17 cellular contexts compared by ENCODE assay signal in genomic region chr2:231626449-231626848, GRCh38. TPM values are rescaled to one million over a fixed set of nuclear protein-coding genes. Genes with fewer than 3 reads are reported as not detected.
DNase-seq lines count a peak whose midpoint lies in the region; ATAC-seq, FAIRE-seq and TF ChIP-seq lines count a peak whose summit lies in the region.
"Had no signal": no experiment of that assay in that cellular context is flagged by ENCODE, and none has a peak within 500 bp of the region (broad histone marks: within the 10 kb centered on the region; RNA-seq: fewer than 3 reads in every experiment).

No MANE protein-coding gene starts in this region.

- H3K27ac ChIP-seq in A549 (no peak overlapping the region), PC-9 (no peak overlapping the region), foreskin keratinocyte (no peak overlapping the region), subcutaneous abdominal adipose tissue (ENCODE audit: low read depth, low read length) (peak overlapping the region; percentile 90)
- H3K27ac ChIP-seq in CD8-positive, alpha-beta memory T cell (ENCODE audit: low read depth, low read length) = no peak overlapping the region
- H3K27ac ChIP-seq in CD4-positive, alpha-beta memory T cell (ENCODE audit: low read depth, low read length) = no peak overlapping the region
- H3K27ac ChIP-seq: HL-60 had no signal

- H3K4me1 ChIP-seq in A549 = peaks cover 5% of the 10 kb centered on the region; the same call in 2 of the 3 replicates
- H3K4me1 ChIP-seq in PC-9 (replicated peaks; ENCODE audit: insufficient read depth) = peaks cover 33% of the 10 kb centered on the region
- H3K4me1 ChIP-seq in foreskin keratinocyte = no peaks in the 10 kb centered on the region
- peaks cover 10 to 32% (median 23%) of the 10 kb centered on the region in 5 donors for H3K4me1 ChIP-seq in subcutaneous abdominal adipose tissue (ENCODE audit: control insufficient read depth in 5 of 5, insufficient read depth in 5 of 5, low read length in 5 of 5)
- H3K4me1 ChIP-seq in CD8-positive, alpha-beta memory T cell (ENCODE audit: insufficient read depth, low read length) = no peaks in the 10 kb centered on the region
- peaks cover 6% of the 10 kb centered on the region for H3K4me1 ChIP-seq in CD4-positive, alpha-beta memory T cell (ENCODE audit: insufficient read depth, low read length)
- H3K4me1 ChIP-seq: BE2C had no signal

- no peak overlapping the region for H3K4me2 ChIP-seq in A549
- peak overlapping the region; percentile 29 for H3K4me2 ChIP-seq in PC-9
- H3K4me2 ChIP-seq: GM23338 had no signal

- WGBS in A549 (ENCODE audit: missing lambda C conversion rate) = 71% methylated on average over 6 of the region's 6 CpGs

- CTCF ChIA-PET in A549 (lab: Yijun Ruan, JAX) (interaction anchor here (0.9 to 95.1 kb wide), 8 partner anchors 8 to 109 kb away, joined by 3 to 4158 read pairs (median 4); partner anchors contain the start of gene PTMA), PC-9 (lab: Charles Lee) (interaction anchor here (0.6 kb wide), 1 partner anchor 301 kb away, joined by 3 read pairs; no protein-coding TSS in a partner anchor)
- CTCF ChIA-PET in CD8-positive, alpha-beta memory T cell (lab: Charles Lee) = interaction anchor here (1.0 to 2.1 kb wide), 3 partner anchors 22 to 51 kb away, joined by 3 to 9 read pairs (median 3); no protein-coding TSS in a partner anchor
- CTCF ChIA-PET in CD4-positive, alpha-beta memory T cell (lab: Charles Lee; ENCODE audit: partially characterized antibody) = interaction anchor here (0.7 to 1.7 kb wide), 3 partner anchors 13 to 90 kb away, joined by 3 to 7 read pairs (median 4); no protein-coding TSS in a partner anchor

- H3K27ac Mint-ChIP-seq in CD8-positive, alpha-beta memory T cell = peak overlapping the region in 1 of 8 donors; percentile 55
- H3K27ac Mint-ChIP-seq in CD4-positive, alpha-beta memory T cell = no peak overlapping the region
- H3K27ac Mint-ChIP-seq: CD14-positive monocyte, GM23338 had no signal

- H2AFZ ChIP-seq in PC-9 = no peak overlapping the region

- H3K4me1 Mint-ChIP-seq in CD8-positive, alpha-beta memory T cell = peaks cover 3 to 9% (median 5%) of the 10 kb centered on the region in 3 donors
- peaks cover 3 to 14% (median 5%) of the 10 kb centered on the region in 4 donors for H3K4me1 Mint-ChIP-seq in CD4-positive, alpha-beta memory T cell

- no peaks in the 10 kb centered on the region for H3K36me3 ChIP-seq in PC-9 (ENCODE audit: low read depth)
- H3K36me3 ChIP-seq in subcutaneous abdominal adipose tissue (ENCODE audit: control insufficient read depth in 5 of 5, insufficient read depth in 5 of 5, low read length in 5 of 5) = no peaks in the 10 kb centered on the region
- no peaks in the 10 kb centered on the region for H3K36me3 ChIP-seq in CD8-positive, alpha-beta memory T cell (ENCODE audit: insufficient read depth, low read length)
- H3K36me3 ChIP-seq in CD4-positive, alpha-beta memory T cell (ENCODE audit: insufficient read depth, low read length) = no peaks in the 10 kb centered on the region
- H3K36me3 ChIP-seq: BE2C had no signal

- TF ChIP-seq RAD21 in A549 (conservative IDR thresholded peaks at IDR 0.05 in 1 of 2, IDR thresholded peaks at IDR 0.05 in 1 of 2) = no peak

- H3K9me3 ChIP-seq in A549 = no peaks in the 10 kb centered on the region
- H3K9me3 ChIP-seq in PC-9 (ENCODE audit: insufficient read depth, low read depth) = no peaks in the 10 kb centered on the region
- H3K9me3 ChIP-seq in subcutaneous abdominal adipose tissue (ENCODE audit: control insufficient read depth in 5 of 5, low read length in 5 of 5) = peaks cover 0 to 4% (median 0%) of the 10 kb centered on the region in 5 donors
- H3K9me3 ChIP-seq in CD8-positive, alpha-beta memory T cell (ENCODE audit: low read length) = no peaks in the 10 kb centered on the region
- H3K9me3 ChIP-seq in CD4-positive, alpha-beta memory T cell (ENCODE audit: control insufficient read depth in 1 of 2, low read length in 2 of 2) = no peaks in the 10 kb centered on the region
- H3K9me3 ChIP-seq: BE2C had no signal

- H3K27me3 ChIP-seq in PC-9 (ENCODE audit: insufficient read depth, low read depth) = no peaks in the 10 kb centered on the region
- no peaks in the 10 kb centered on the region for H3K27me3 ChIP-seq in foreskin keratinocyte
- peaks cover 0 to 5% (median 0%) of the 10 kb centered on the region in 5 donors for H3K27me3 ChIP-seq in subcutaneous abdominal adipose tissue (ENCODE audit: control insufficient read depth in 5 of 5, insufficient read depth in 4 of 5, low read length in 5 of 5)
- H3K27me3 ChIP-seq in CD8-positive, alpha-beta memory T cell (ENCODE audit: insufficient read depth, low read length, poor library complexity, severe bottlenecking) = no peaks in the 10 kb centered on the region
- H3K27me3 ChIP-seq in CD4-positive, alpha-beta memory T cell (ENCODE audit: insufficient read depth, low read length) = no peaks in the 10 kb centered on the region
- H3K27me3 ChIP-seq: BE2C had no signal

- no peaks in the 10 kb centered on the region for H3K36me3 Mint-ChIP-seq in CD8-positive, alpha-beta memory T cell
- H3K36me3 Mint-ChIP-seq in CD4-positive, alpha-beta memory T cell = no peaks in the 10 kb centered on the region
- H3K36me3 Mint-ChIP-seq: CD14-positive monocyte had no signal

- no peaks in the 10 kb centered on the region for H3K9me2 ChIP-seq in PC-9 (ENCODE audit: insufficient read depth)

- H3K79me2 ChIP-seq in PC-9 (ENCODE audit: low read depth) = no peaks in the 10 kb centered on the region

- FAIRE-seq in A549 (lab: Jason Lieb, UNC) = peak; percentile 54
- FAIRE-seq: A204.1, GM12878, GM18507 had no signal

- ATAC-seq in A549 (no peak), foreskin keratinocyte (peak; percentile 48)
- ATAC-seq: GM12878 had no signal

- no TSS peak for BruUV-seq in PC-9 (replicated peaks; lab: Mats Ljungman, UMichigan)

- H3K9ac ChIP-seq in subcutaneous abdominal adipose tissue (ENCODE audit: low read length in 5 of 5) = peak overlapping the region in 2 of 5 donors; percentile 2 to 13

- intact Hi-C loops in PC-9 (cut with micrococcal nuclease; ENCODE audit: unreplicated experiment) = no loop called here
- intact Hi-C loops in CD4-positive, alpha-beta memory T cell (cut with micrococcal nuclease) = no loop called here

- TF ChIP-seq POLR2A in A549 (IDR thresholded peaks at IDR 0.05; ENCODE audit: low read length) = no peak

- TF ChIP-seq CTCF in A549 (IDR thresholded peaks at IDR 0.05) (no peak), PC-9 (conservative IDR thresholded peaks at IDR 0.05) (no peak), foreskin keratinocyte (conservative IDR thresholded peaks at IDR 0.05) (no peak)

- H3F3A ChIP-seq in PC-9 (ENCODE audit: insufficient read depth, low read depth) = peaks cover 11% of the 10 kb centered on the region

- H3K4me3 ChIP-seq in A549 (no peak overlapping the region), PC-9 (no peak overlapping the region), subcutaneous abdominal adipose tissue (ENCODE audit: low read depth in 1 of 5, low read length in 5 of 5) (no peak overlapping the region)
- H3K4me3 ChIP-seq in CD8-positive, alpha-beta memory T cell (ENCODE audit: low read length) = no peak overlapping the region
- H3K4me3 ChIP-seq in CD4-positive, alpha-beta memory T cell (ENCODE audit: low read length in 2 of 2) = no peak overlapping the region
- H3K4me3 ChIP-seq: GM12878, GM23338 had no signal

- H3K27me3 Mint-ChIP-seq in CD8-positive, alpha-beta memory T cell = peaks cover 2 to 3% of the 10 kb centered on the region in 2 donors
- no peaks in the 10 kb centered on the region for H3K27me3 Mint-ChIP-seq in CD4-positive, alpha-beta memory T cell

- no peak overlapping the region for H3K4me3 Mint-ChIP-seq in CD8-positive, alpha-beta memory T cell
- no peak overlapping the region for H3K4me3 Mint-ChIP-seq in CD4-positive, alpha-beta memory T cell
- H3K4me3 Mint-ChIP-seq: CD14-positive monocyte, GM23338 had no signal

- DNase-seq in A549 (ENCODE audit: low read depth in 1 of 2, low spot score in 1 of 2) (no peak), PC-9 (peak in 1 of 2 experiments; percentile 34), foreskin keratinocyte (no peak), NCI-H226 (no peak)
- no peak for DNase-seq in CD8-positive, alpha-beta memory T cell
- DNase-seq in CD4-positive, alpha-beta memory T cell = no peak
- DNase-seq: BE2C, H7 had no signal

- no peak for TF ChIP-seq EP300 in A549 (IDR thresholded peaks at IDR 0.05)

- POLR2A ChIA-PET in A549 (lab: Yijun Ruan, JAX) (interaction anchor here (1.2 kb wide), 1 partner anchor 40 kb away, joined by 3 read pairs; no protein-coding TSS in a partner anchor), PC-9 (lab: Charles Lee; ENCODE audit: unreplicated experiment) (no interaction called here)
- POLR2A ChIA-PET in CD8-positive, alpha-beta memory T cell (lab: Charles Lee) = no interaction called here
- POLR2A ChIA-PET in CD4-positive, alpha-beta memory T cell (lab: Charles Lee; ENCODE audit: partially characterized antibody) = no interaction called here

- H3K9me3 Mint-ChIP-seq in CD8-positive, alpha-beta memory T cell = no peaks in the 10 kb centered on the region
- H3K9me3 Mint-ChIP-seq in CD4-positive, alpha-beta memory T cell = no peaks in the 10 kb centered on the region
- H3K9me3 Mint-ChIP-seq: GM23338 had no signal

- H4K20me1 ChIP-seq in PC-9 (ENCODE audit: insufficient read depth) = no peaks in the 10 kb centered on the region

TF ChIP-seq in A549, 52 proteins besides CTCF, POLR2A, EP300 and RAD21:
- TF ChIP-seq EHF (CRISPR knock-in tag; IDR thresholded peaks at IDR 0.05) (no peak), BCL3 (IDR thresholded peaks at IDR 0.05) (no peak)

RNA-seq across cellular contexts. Expression of gene TEX44, which starts 33.8 kb away (rescaled TPM):
- not detected in 2 replicates for polyA plus RNA-seq in A549 (2011; rRNA removed)
- polyA plus RNA-seq in A549 (2012; cell fraction: cytosol; rRNA removed) = not detected in 2 replicates
- not detected in 2 replicates for polyA plus RNA-seq in A549 (2012; cell fraction: nucleus; rRNA removed)
- polyA plus RNA-seq in A549 (2017; fragmentation: RNase III; extraction: RNeasy Plus Mini Kit Qiagen cat#74134 plus additional on column Dnase treatment) = not detected in 3 replicates
- not detected in 2 replicates for polyA minus RNA-seq in A549 (2011; rRNA and poly(A)+ RNA removed)
- not detected in 2 replicates for total RNA-seq in PC-9 (2021)
- not detected in 2 replicates for total RNA-seq in foreskin keratinocyte
- polyA plus RNA-seq in foreskin keratinocyte = not detected in 2 replicates
- total RNA-seq in CD8-positive, alpha-beta memory T cell = not detected
- not detected for polyA plus RNA-seq in CD8-positive, alpha-beta memory T cell
- total RNA-seq in CD4-positive, alpha-beta memory T cell = not detected
- not detected for polyA plus RNA-seq in CD4-positive, alpha-beta memory T cell
- total RNA-seq: Daoy, GM12878, GM23338, H7 had no signal
- polyA plus RNA-seq: AG04450, CD14-positive monocyte, GM12878, GM23338 had no signal
